8 cellular contexts compared by ENCODE assay signal in the genomic region with DNA sequence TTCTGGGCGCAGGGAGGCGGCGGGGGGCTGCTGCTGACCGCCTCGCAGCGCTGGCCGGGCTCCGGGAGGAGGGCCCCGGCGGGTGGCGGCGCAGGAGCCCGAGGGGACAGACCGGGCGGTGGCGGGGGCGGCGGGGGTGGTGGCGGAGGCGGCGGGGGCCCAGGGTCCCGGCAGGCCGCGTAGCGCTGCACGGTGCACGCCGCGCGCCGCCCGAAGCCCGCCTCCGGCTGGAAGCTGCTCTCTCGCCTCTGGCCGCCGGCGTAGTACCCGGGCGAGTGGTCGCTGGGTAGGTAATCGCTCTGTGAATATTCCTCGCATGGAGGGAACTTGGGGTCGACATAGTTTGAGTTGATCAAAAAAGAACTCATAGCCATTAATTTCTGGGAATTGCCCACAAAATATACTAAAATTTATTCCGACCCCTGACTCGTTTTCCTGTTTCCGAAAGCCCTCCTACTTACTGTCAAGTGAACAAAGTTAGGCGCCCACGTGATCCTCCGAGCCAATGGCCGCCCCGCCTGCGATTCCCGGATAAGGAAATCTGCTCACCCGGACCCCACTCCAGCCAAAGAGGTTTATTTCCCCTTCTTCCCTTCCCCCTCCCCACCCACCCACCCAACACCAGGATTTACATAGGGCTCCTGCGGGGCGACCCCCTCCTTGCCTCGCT. TPM values are rescaled to one million over a fixed set of nuclear protein-coding genes. Genes with fewer than 3 reads are reported as not detected.
A peak's percentile ranks its signal among the peaks of the same experiment; 100 is the strongest.
DNase-seq lines count a peak whose midpoint lies in the region; ATAC-seq, FAIRE-seq and TF ChIP-seq lines count a peak whose summit lies in the region.

Gene HOXB4, minus strand, starts transcription at position 405 of the 670 bp plus-strand sequence. Its CDS starts 31 bp downstream, at position 374.

- H3K4me3 ChIP-seq in astrocyte of the cerebellum (ENCODE audit: low read depth, low read length) (peak within 1 kb of the TSS; percentile 82), kidney (ENCODE audit: low read length in 2 of 2) (peak within 1 kb of the TSS; percentile 68 to 77), dorsolateral prefrontal cortex (peak within 1 kb of the TSS in 15 of 59 donors; percentile 2 to 39 (median 17))

- ATAC-seq in GM18868 (IDR thresholded peaks at IDR 0.05; ENCODE audit: unreplicated experiment), result peak; percentile 56

- peak in 72 of 76 experiments; percentile 14 to 86 (median 65) for DNase-seq in HUDEP-2 (lab: John Stamatoyannopoulos, UW; ENCODE audit: unreplicated experiment in 76 of 76)
- peak; percentile 48 to 75 (median 64) for DNase-seq in T-helper 2 cell
- peak; percentile 65 for DNase-seq in astrocyte of the cerebellum (ENCODE audit: low read depth)
- peak; percentile 94 for DNase-seq in kidney
- DNase-seq in stimulated activated CD4-positive, alpha-beta T cell treated with anti-CD3 and anti-CD28 coated beads, Interleukin-2, amount 100 ng/mL, for 24 hours, result peak; percentile 74 to 77
- no peak for DNase-seq in dorsolateral prefrontal cortex
- no peak for DNase-seq in NCI-H82 treated with DMSO at 0.1 percent for 48 hours (lab: John Stamatoyannopoulos, UW; ENCODE audit: unreplicated experiment)

- H3K9ac ChIP-seq in kidney (ENCODE audit: low read length in 2 of 2), result peak within 1 kb of the TSS; percentile 37 to 91

- TF ChIP-seq CTCF in astrocyte of the cerebellum (IDR thresholded peaks at IDR 0.05; ENCODE audit: low read depth, low read length, missing control alignments) (no peak), kidney (IDR thresholded peaks at IDR 0.05; ENCODE audit: borderline replicate concordance, extremely low read depth, insufficient read depth) (no peak), dorsolateral prefrontal cortex (IDR thresholded peaks at IDR 0.05 in 54 of 56, conservative IDR thresholded peaks at IDR 0.05 in 2 of 56; ENCODE audit: low read depth in 1 of 56, partially characterized antibody in 56 of 56) (no peak)

- no peaks in the 10 kb centered on the region for H3K36me3 ChIP-seq in kidney (ENCODE audit: control insufficient read depth in 1 of 2, insufficient read depth in 2 of 2, low read length in 2 of 2)

- FAIRE-seq in kidney (lab: Jason Lieb, UNC), result no peak

- peak within 1 kb of the TSS; percentile 95 to 97 for H3K27ac ChIP-seq in kidney (ENCODE audit: low read depth in 2 of 2, low read length in 2 of 2)
- H3K27ac ChIP-seq in dorsolateral prefrontal cortex, result no peak within 1 kb of the TSS

- H3K4me1 ChIP-seq in kidney (ENCODE audit: control insufficient read depth in 1 of 2, insufficient read depth in 1 of 2, low read depth in 1 of 2, low read length in 2 of 2), result peaks cover 5 to 19% of the 10 kb centered on the region in 2 donors

- H3K9me3 ChIP-seq in kidney (ENCODE audit: control insufficient read depth in 1 of 2, low read length in 2 of 2), result no peaks in the 10 kb centered on the region

- peaks cover 31 to 100% (median 100%) of the 10 kb centered on the region in 45 donors for H3K27me3 ChIP-seq in dorsolateral prefrontal cortex

- intact Hi-C loops in kidney (cut with DNase I) (loop anchor here (5.0 kb wide), 1 partner anchor 36 kb away; no protein-coding TSS in a partner anchor), dorsolateral prefrontal cortex (cut with DNase I) (no loop called here)

- in situ Hi-C loops in astrocyte of the cerebellum (cut with HindIII; ENCODE audit: low sequenced_read_pairs), result no loop called here

RNA-seq across cellular contexts. Expression of gene HOXB4, which starts in this region (rescaled TPM):
- total RNA-seq in kidney (22.6 TPM), dorsolateral prefrontal cortex (under 1 TPM in 9 of 120 experiments, not detected in 111; 0.13 to 0.32 (median 0.21) TPM)
- polyA plus RNA-seq in kidney (ENCODE audit: insufficient read depth, low read depth, low replicate concordance), result 4.4 TPM

Comparison
In these comparisons a context has a peak if more than half of its experiments do, and no peak if none do; other contexts are left out.
1. RNA of gene HOXB4 (total RNA-seq): 22.6 TPM in kidney (single experiment); 0.13 to 0.32 TPM in dorsolateral prefrontal cortex; every median in the first group is over 10 times any median in the second.
2. DNase-seq: peak in HUDEP-2 (72 of 76), T-helper 2 cell (5 of 5), astrocyte of the cerebellum (single experiment), kidney (single experiment) and stimulated activated CD4-positive, alpha-beta T cell treated with anti-CD3 and anti-CD28 coated beads, Interleukin-2, amount 100 ng/mL, for 24 hours (2 of 2); none in dorsolateral prefrontal cortex (0 of 10) and NCI-H82 treated with DMSO at 0.1 percent for 48 hours (single experiment).
3. H3K27ac ChIP-seq: peak in kidney (2 of 2); none in dorsolateral prefrontal cortex (0 of 59).